Comparison of ENCODE assay signal across 1 cellular context in genomic region chr2:198270157-198270556, GRCh38.
TF ChIP-seq lines count a peak whose summit lies in the region.

No MANE protein-coding gene starts in this region.

TF ChIP-seq in K562, 482 proteins besides CTCF, POLR2A, EP300 and RAD21 (continued from another document):
- TF ChIP-seq, protein P1, sequence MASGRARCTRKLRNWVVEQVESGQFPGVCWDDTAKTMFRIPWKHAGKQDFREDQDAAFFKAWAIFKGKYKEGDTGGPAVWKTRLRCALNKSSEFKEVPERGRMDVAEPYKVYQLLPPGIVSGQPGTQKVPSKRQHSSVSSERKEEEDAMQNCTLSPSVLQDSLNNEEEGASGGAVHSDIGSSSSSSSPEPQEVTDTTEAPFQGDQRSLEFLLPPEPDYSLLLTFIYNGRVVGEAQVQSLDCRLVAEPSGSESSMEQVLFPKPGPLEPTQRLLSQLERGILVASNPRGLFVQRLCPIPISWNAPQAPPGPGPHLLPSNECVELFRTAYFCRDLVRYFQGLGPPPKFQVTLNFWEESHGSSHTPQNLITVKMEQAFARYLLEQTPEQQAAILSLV (tag; IDR thresholded peaks at IDR 0.05), result 0 out of 2 replicates have a peak, but pooled peaks have one; percentile 21
